12 cellular contexts compared by ENCODE assay signal in the genomic region with DNA sequence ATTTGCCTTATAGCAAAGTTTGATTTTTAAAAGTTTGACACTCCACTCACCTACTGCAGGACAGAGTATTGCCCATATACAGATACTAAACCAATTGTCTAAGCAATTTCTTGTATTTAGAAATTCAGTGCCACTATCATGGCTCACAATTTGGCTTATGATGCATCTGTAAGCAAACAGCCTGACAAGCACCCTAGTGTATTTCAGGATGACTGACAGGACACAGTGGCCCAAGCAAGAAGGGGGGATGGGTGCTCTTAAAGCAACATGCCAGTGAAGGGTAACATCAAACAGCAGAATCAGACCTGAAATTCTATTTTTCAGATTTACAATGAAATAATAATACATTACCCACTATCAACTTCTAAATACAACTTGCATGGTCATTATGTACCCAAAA. TPM values are rescaled to one million over a fixed set of nuclear protein-coding genes. Genes with fewer than 3 reads are reported as not detected.
DNase-seq lines count a peak whose midpoint lies in the region; ATAC-seq and TF ChIP-seq lines count a peak whose summit lies in the region.
"Had no signal": no experiment of that assay in that cellular context is flagged by ENCODE, and none has a peak within 500 bp of the region (broad histone marks: within the 10 kb centered on the region; RNA-seq: fewer than 3 reads in every experiment).

No MANE protein-coding gene starts in this region.

- no peak overlapping the region for H2BK120ac ChIP-seq in neuronal stem cell (ENCODE audit: low read depth, low read length)

- intact Hi-C loops in left colon (cut with DNase I, micrococcal nuclease) = no loop called here

- peaks cover 0 to 8% of the 10 kb centered on the region in 2 donors for H3K4me1 ChIP-seq in neuronal stem cell (ENCODE audit: control insufficient read depth in 2 of 2, insufficient read depth in 1 of 2, low read depth in 1 of 2, low read length in 2 of 2)

- no peak overlapping the region for H4K8ac ChIP-seq in neuronal stem cell (ENCODE audit: low read depth, low read length)

- no peak overlapping the region for H2BK12ac ChIP-seq in neuronal stem cell (ENCODE audit: low read length)

- no peak overlapping the region for H3K23ac ChIP-seq in neuronal stem cell (ENCODE audit: low read depth, low read length, poor library complexity)

- H3K36me3 Mint-ChIP-seq in mesothelial cell of epicardium = no peaks in the 10 kb centered on the region

- no peak for ATAC-seq in left colon

- no peak overlapping the region for H3K4me3 ChIP-seq in GM06990 (replicated peaks; ENCODE audit: low read depth, low read length)
- no peak overlapping the region for H3K4me3 ChIP-seq in neuronal stem cell (ENCODE audit: low read length in 2 of 2)

- no peak overlapping the region for H3K9ac ChIP-seq in neuronal stem cell (ENCODE audit: low read depth, low read length, poor library complexity)

- H3K18ac ChIP-seq in neuronal stem cell (ENCODE audit: low read length) = no peak overlapping the region

- H3K79me1 ChIP-seq in neuronal stem cell (ENCODE audit: low read depth, low read length) = no peaks in the 10 kb centered on the region

- no peak overlapping the region for H2AK5ac ChIP-seq in neuronal stem cell (ENCODE audit: low read depth, low read length)

- no peaks in the 10 kb centered on the region for H3K27me3 Mint-ChIP-seq in mesothelial cell of epicardium (ENCODE audit: low read depth)

- no peak for TF ChIP-seq CTCF in GM06990 (IDR thresholded peaks at IDR 0.05; ENCODE audit: insufficient read depth, low read length, poor library complexity, severe bottlenecking)
- TF ChIP-seq CTCF in mesothelial cell of epicardium (IDR thresholded peaks at IDR 0.05; ENCODE audit: unreplicated experiment) = no peak

- no peaks in the 10 kb centered on the region for H3K9me3 ChIP-seq in neuronal stem cell (replicated peaks in 1 of 2; ENCODE audit: control insufficient read depth in 2 of 2, insufficient read depth in 1 of 2, low read depth in 1 of 2, low read length in 2 of 2)

- H3K27ac ChIP-seq in neuronal stem cell (replicated peaks; ENCODE audit: low read length) = no peak overlapping the region

- H4K91ac ChIP-seq in neuronal stem cell (ENCODE audit: low read depth, low read length, poor library complexity) = no peak overlapping the region

- H3K36me3 ChIP-seq in GM06990 (ENCODE audit: control insufficient read depth, insufficient read depth, low read length) (no peaks in the 10 kb centered on the region), neuronal stem cell (replicated peaks in 1 of 2; ENCODE audit: control insufficient read depth in 2 of 2, insufficient read depth in 2 of 2, low read length in 2 of 2) (no peaks in the 10 kb centered on the region)

- peak overlapping the region; percentile 68 for H2AFZ ChIP-seq in neuronal stem cell (ENCODE audit: low read length)

- no peak overlapping the region for H3K4ac ChIP-seq in neuronal stem cell (ENCODE audit: low read length)

- no peak overlapping the region for H3K4me2 ChIP-seq in neuronal stem cell (ENCODE audit: insufficient read depth, low read length, poor library complexity, severe bottlenecking)

- no peak overlapping the region for H3K4me3 Mint-ChIP-seq in mesothelial cell of epicardium
- H3K4me3 Mint-ChIP-seq: central memory CD8-positive, alpha-beta T cell had no signal

- H2BK15ac ChIP-seq in neuronal stem cell (ENCODE audit: low read length) = no peak overlapping the region

- no peak overlapping the region for H2BK5ac ChIP-seq in neuronal stem cell (ENCODE audit: low read length)

- H3K27me3 ChIP-seq in GM06990 (replicated peaks; ENCODE audit: control insufficient read depth, insufficient read depth, low read length) (no peaks in the 10 kb centered on the region), neuronal stem cell (ENCODE audit: control insufficient read depth in 3 of 3, insufficient read depth in 3 of 3, low read depth in 1 of 3, low read length in 3 of 3) (no peaks in the 10 kb centered on the region)

- H3K4me1 Mint-ChIP-seq in mesothelial cell of epicardium = peaks cover 7% of the 10 kb centered on the region
- H3K4me1 Mint-ChIP-seq: central memory CD8-positive, alpha-beta T cell had no signal

- H3K14ac ChIP-seq in neuronal stem cell (ENCODE audit: low read length) = no peak overlapping the region

- H3K9me3 Mint-ChIP-seq in mesothelial cell of epicardium = no peaks in the 10 kb centered on the region
- H3K9me3 Mint-ChIP-seq: central memory CD8-positive, alpha-beta T cell had no signal

- no peak overlapping the region for H3K27ac Mint-ChIP-seq in mesothelial cell of epicardium

- DNase-seq in GM06990 (ENCODE audit: extremely low read depth, insufficient read length) (peak; percentile 11), RPMI8226 (peak; percentile 68), globus pallidus (ENCODE audit: low spot score) (peak; percentile 97), neuronal stem cell (ENCODE audit: low spot score) (no peak), left colon (no peak), HuH-7 (ENCODE audit: low spot score) (no peak), mesothelial cell of epicardium (ENCODE audit: low spot score in 2 of 2, unreplicated experiment in 2 of 2) (no peak)
- no peak for DNase-seq in activated CD4-positive, alpha-beta T cell treated with anti-CD3 and anti-CD28 coated beads, Interleukin-2, amount 50 U/mL, for 48 hours
- DNase-seq: activated T-cell treated with anti-CD3 and anti-CD28 coated beads, Interleukin-2, amount 50 U/mL, for 1 hour; AML-193; NCI-H1694 had no signal

RNA-seq across cellular contexts. Expression of gene CTNNA3, which starts 30.5 kb away (rescaled TPM):
- 2.3 TPM for polyA plus RNA-seq in neuronal stem cell (2013, experiment 1 of 2)
- polyA plus RNA-seq in neuronal stem cell (2013, experiment 2 of 2) = 2.3 TPM
- 1 to 10 TPM in 1 of 2 donors, under 1 TPM in 1; 0.21 to 1.0 TPM for total RNA-seq in left colon
- total RNA-seq in mesothelial cell of epicardium = 14.2 to 17.6 TPM (median 14.2 TPM) in 3 replicates

Comparison
In these comparisons a context has a peak if more than half of its experiments do, and no peak if none do; other contexts are left out.
1. DNase-seq: peak in GM06990 (single experiment), RPMI8226 (single experiment) and globus pallidus (single experiment); none in neuronal stem cell (single experiment), left colon (0 of 2), activated CD4-positive, alpha-beta T cell treated with anti-CD3 and anti-CD28 coated beads, Interleukin-2, amount 50 U/mL, for 48 hours (0 of 2), HuH-7 (single experiment) and mesothelial cell of epicardium (0 of 2).